In the genomic region with DNA sequence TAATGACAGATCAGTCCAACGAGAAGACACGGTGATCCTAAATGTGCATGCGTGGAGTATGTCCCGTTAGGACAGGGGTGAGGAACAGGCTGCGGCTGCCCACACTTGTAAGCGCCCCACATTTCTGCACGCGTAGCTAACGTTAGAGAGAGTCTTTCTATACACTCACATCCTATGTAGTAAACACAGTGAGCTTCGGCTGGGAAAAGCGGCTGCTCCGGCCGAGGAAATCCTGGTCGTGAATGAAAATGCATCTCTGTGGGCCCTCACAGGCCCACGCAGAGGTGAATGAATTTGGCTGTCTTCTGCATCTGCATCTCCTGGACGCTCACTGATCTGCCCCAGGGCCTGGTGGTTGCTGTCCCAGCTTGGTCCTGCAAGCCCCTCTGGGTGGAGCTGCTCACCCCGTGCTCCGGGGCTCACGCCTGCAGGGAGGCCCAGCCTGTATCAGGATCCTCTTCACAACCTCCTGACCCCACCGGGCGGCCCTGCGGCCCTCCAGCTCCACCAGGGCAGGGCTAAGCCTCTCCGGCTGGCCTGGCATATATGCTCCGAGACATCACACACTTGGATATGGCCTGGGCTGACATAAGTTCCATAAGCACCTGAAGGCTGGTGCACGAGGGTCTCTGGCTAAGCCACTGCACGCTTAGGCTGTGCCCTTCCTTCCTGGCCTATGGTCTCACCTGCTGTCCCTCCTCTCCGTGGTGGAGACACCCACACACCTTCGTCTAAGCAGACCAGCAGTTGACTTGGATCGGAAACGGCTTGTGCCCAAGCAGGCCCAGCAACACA, we compare ENCODE assay signal across 29 cellular contexts.
"Had no signal": no experiment of that assay in that cellular context is flagged by ENCODE, and none has a peak within 500 bp of the region (broad histone marks: within the 10 kb centered on the region; RNA-seq: fewer than 3 reads in every experiment).

No MANE protein-coding gene starts in this region.

- H3K27ac ChIP-seq: brain microvascular endothelial cell, epithelial cell of prostate, esophagus squamous epithelium, heart right ventricle, left lung, lower lobe of right lung, pancreas, prostate gland, sigmoid colon, uterus had no signal

- DNase-seq: activated CD4-positive, alpha-beta memory T cell treated with anti-CD3 and anti-CD28 coated beads, Interleukin-2, amount 10 ng/mL, durations not matched to agents 7 days and 5 days; activated CD4-positive, alpha-beta T cell treated with anti-CD3 and anti-CD28 coated beads for 48 hours; activated effector memory CD4-positive, alpha-beta T cell treated with Interleukin-2 at 50 U/mL for 16 hours; activated naive CD4-positive, alpha-beta T cell treated with Interleukin-2 at 50 U/mL for 16 hours; activated naive CD8-positive, alpha-beta T cell treated with anti-CD3 and anti-CD28 coated beads for 36 hours; brain microvascular endothelial cell; central memory CD4-positive, alpha-beta T cell; esophagus squamous epithelium; foreskin melanocyte; heart right ventricle; kidney glomerular epithelial cell; lower lobe of right lung; mesenchymal stem cell; retina; sigmoid colon; small intestine; stimulated activated CD4-positive, alpha-beta T cell treated with anti-CD3 and anti-CD28 coated beads, Interleukin-4, amount 100 ng/mL, for 24 hours; stimulated activated naive CD8-positive, alpha-beta T cell treated with anti-CD3 and anti-CD28 coated beads, Interleukin-15, amount 100 ng/mL, for 72 hours; T-helper 1 cell; uterus had no signal

- H3K27me3 Mint-ChIP-seq: activated CD4-positive, alpha-beta memory T cell treated with anti-CD3 and anti-CD28 coated beads, Interleukin-2, amount 10 ng/mL, durations not matched to agents 7 days and 5 days; activated naive CD8-positive, alpha-beta T cell treated with anti-CD3 and anti-CD28 coated beads for 36 hours; natural killer cell treated with Interleukin-12 subunit alpha and Interleukin-12 subunit beta and Interleukin-15 and Interleukin-18, amount 100 ng/mL, for 72 hours; stimulated activated naive CD8-positive, alpha-beta T cell treated with anti-CD3 and anti-CD28 coated beads, Interleukin-15, amount 100 ng/mL, for 72 hours; type B pancreatic cell had no signal

- H3K27ac Mint-ChIP-seq: activated CD4-positive, alpha-beta memory T cell treated with anti-CD3 and anti-CD28 coated beads, Interleukin-2, amount 10 ng/mL, durations not matched to agents 7 days and 5 days; activated naive CD8-positive, alpha-beta T cell treated with anti-CD3 and anti-CD28 coated beads for 36 hours; dendritic cell treated with granulocyte-macrophage colony-stimulating factor and Interleukin-4, amounts not matched to agents 40 ng/mL and 50 ng/mL, for 4 days; stimulated activated effector memory CD8-positive, alpha-beta T cell treated with anti-CD3 and anti-CD28 coated beads, Interleukin-12 subunit alpha, Interleukin-12 subunit beta, amount 100 ng/mL, for 72 hours had no signal

- H3K4me3 ChIP-seq: esophagus squamous epithelium, heart right ventricle, left lung, lower lobe of right lung, pancreas, prostate gland, sigmoid colon, uterus had no signal

- ATAC-seq: activated CD4-positive, CD25-positive, alpha-beta regulatory T cell treated with anti-CD3 and anti-CD28 coated beads, Interleukin-2, amount 50 U/mL, for 24 hours; heart right ventricle; left lung; pancreas; stimulated activated effector memory CD8-positive, alpha-beta T cell treated with anti-CD3 and anti-CD28 coated beads, Interleukin-12 subunit alpha, Interleukin-12 subunit beta, amount 100 ng/mL, for 72 hours; stimulated activated naive CD8-positive, alpha-beta T cell treated with anti-CD3 and anti-CD28 coated beads, Interleukin-15, amount 100 ng/mL, for 72 hours had no signal

- H3K4me3 Mint-ChIP-seq: activated CD4-positive, alpha-beta memory T cell treated with anti-CD3 and anti-CD28 coated beads, Interleukin-2, amount 10 ng/mL, durations not matched to agents 7 days and 5 days; activated naive CD8-positive, alpha-beta T cell treated with anti-CD3 and anti-CD28 coated beads for 36 hours; dendritic cell treated with granulocyte-macrophage colony-stimulating factor and Interleukin-4, amounts not matched to agents 40 ng/mL and 50 ng/mL, for 4 days; natural killer cell treated with Interleukin-12 subunit alpha and Interleukin-12 subunit beta and Interleukin-15 and Interleukin-18, amount 100 ng/mL, for 72 hours; stimulated activated effector memory CD8-positive, alpha-beta T cell treated with anti-CD3 and anti-CD28 coated beads, Interleukin-12 subunit alpha, Interleukin-12 subunit beta, amount 100 ng/mL, for 72 hours; stimulated activated naive CD8-positive, alpha-beta T cell treated with anti-CD3 and anti-CD28 coated beads, Interleukin-15, amount 100 ng/mL, for 72 hours; type B pancreatic cell had no signal

- H3K9me3 Mint-ChIP-seq: activated CD4-positive, alpha-beta memory T cell treated with anti-CD3 and anti-CD28 coated beads, Interleukin-2, amount 10 ng/mL, durations not matched to agents 7 days and 5 days; activated naive CD8-positive, alpha-beta T cell treated with anti-CD3 and anti-CD28 coated beads for 36 hours; dendritic cell treated with granulocyte-macrophage colony-stimulating factor and Interleukin-4, amounts not matched to agents 40 ng/mL and 50 ng/mL, for 4 days; natural killer cell treated with Interleukin-12 subunit alpha and Interleukin-12 subunit beta and Interleukin-15 and Interleukin-18, amount 100 ng/mL, for 72 hours; stimulated activated effector memory CD8-positive, alpha-beta T cell treated with anti-CD3 and anti-CD28 coated beads, Interleukin-12 subunit alpha, Interleukin-12 subunit beta, amount 100 ng/mL, for 72 hours; stimulated activated naive CD8-positive, alpha-beta T cell treated with anti-CD3 and anti-CD28 coated beads, Interleukin-15, amount 100 ng/mL, for 72 hours; type B pancreatic cell had no signal

- H3K4me1 Mint-ChIP-seq: activated naive CD8-positive, alpha-beta T cell treated with anti-CD3 and anti-CD28 coated beads for 36 hours had no signal
